ENCODE assay signal across 1 cellular context in the genomic region with DNA sequence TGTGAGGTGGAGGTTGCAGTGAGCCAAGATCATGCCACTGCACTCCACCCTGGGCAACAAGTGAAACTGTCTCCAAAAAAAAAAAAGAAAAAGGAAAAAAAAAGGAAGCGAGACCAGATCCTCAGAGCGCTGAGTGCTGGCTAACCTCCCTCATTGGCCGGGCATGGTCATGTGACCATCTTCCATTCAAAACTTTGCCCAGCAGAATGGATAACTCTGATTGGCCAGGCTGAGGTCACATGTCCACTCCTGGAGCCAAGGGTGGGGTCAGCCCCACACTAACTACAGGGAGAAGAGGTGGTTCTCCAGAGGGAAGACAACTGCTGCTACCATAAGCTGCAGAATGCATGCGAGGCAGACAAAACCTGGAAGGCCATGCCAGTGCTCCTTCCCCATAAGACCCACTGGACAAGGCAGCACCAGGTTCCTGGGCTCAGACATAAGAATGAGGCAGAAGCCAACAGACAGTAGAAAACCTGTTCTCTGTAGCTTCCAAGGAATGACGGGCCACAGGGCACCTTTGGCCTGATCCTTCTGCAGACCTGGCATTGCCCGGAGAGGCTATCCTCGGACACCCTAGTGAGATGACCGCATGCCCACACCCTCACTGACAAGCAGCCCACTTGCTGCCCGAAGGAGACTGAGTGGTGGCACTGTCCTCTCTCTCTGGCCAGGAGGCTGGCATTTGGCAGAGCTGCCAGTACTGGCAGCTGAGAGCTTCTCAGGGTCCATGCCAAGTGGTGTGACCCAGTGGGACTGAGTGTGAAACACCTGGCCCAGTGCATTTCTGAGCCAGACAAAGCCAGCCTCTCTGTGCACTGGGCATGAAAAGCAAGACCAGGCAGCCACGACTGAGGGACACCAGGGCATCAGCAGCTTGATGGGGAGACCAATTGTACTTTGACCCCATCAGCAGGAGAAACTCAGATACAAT.
TF ChIP-seq lines count a peak whose summit lies in the region.

No MANE protein-coding gene starts in this region.

TF ChIP-seq in HepG2, 621 proteins besides CTCF, POLR2A, EP300 and RAD21 (continued from another document):
- TF ChIP-seq ZC3H4 (CRISPR knock-in tag; IDR thresholded peaks at IDR 0.05; ENCODE audit: borderline replicate concordance) (no peak), ZNF180 (CRISPR knock-in tag; IDR thresholded peaks at IDR 0.05; ENCODE audit: borderline replicate concordance, low read depth) (no peak), SPEN (CRISPR knock-in tag; IDR thresholded peaks at IDR 0.05; ENCODE audit: low read depth) (no peak), NFYC (CRISPR knock-in tag; IDR thresholded peaks at IDR 0.05) (peak; percentile 64), NFYB (CRISPR knock-in tag; IDR thresholded peaks at IDR 0.05) (peak; percentile 64), MYC (CRISPR knock-in tag; IDR thresholded peaks at IDR 0.05; ENCODE audit: borderline replicate concordance) (no peak), MED8 (CRISPR knock-in tag; IDR thresholded peaks at IDR 0.05; ENCODE audit: insufficient replicate concordance) (no peak), ZBTB8A (CRISPR knock-in tag; IDR thresholded peaks at IDR 0.05; ENCODE audit: borderline replicate concordance, low read depth) (no peak)
